12 cellular contexts compared by ENCODE assay signal in genomic region chrX:150036181-150036580, GRCh38.
A peak's percentile ranks its signal among the peaks of the same experiment; 100 is the strongest.
DNase-seq lines count a peak whose midpoint lies in the region; ATAC-seq and TF ChIP-seq lines count a peak whose summit lies in the region.
"Had no signal": no experiment of that assay in that cellular context is flagged by ENCODE, and none has a peak within 500 bp of the region (broad histone marks: within the 10 kb centered on the region; RNA-seq: fewer than 3 reads in every experiment).

No MANE protein-coding gene starts in this region.

- H3K27me3 Mint-ChIP-seq in activated CD4-positive, alpha-beta T cell treated with anti-CD3 and anti-CD28 coated beads, Interleukin-2, amount 10 ng/mL, durations not matched to agents 24 days and 14 days: peaks cover 18% of the 10 kb centered on the region
- H3K27me3 Mint-ChIP-seq: activated naive CD4-positive, alpha-beta T cell treated with anti-CD3 and anti-CD28 coated beads, Interleukin-2, amount 10 ng/mL, durations not matched to agents 7 days and 5 days had no signal

- peak; percentile 31 for DNase-seq in AG20443 (ENCODE audit: low spot score)
- DNase-seq in LNCaP clone FGC (ENCODE audit: low read depth): peak; percentile 39
- DNase-seq in body of pancreas: peak; percentile 14 to 24 (median 20)
- peak in 2 of 3 donors; percentile 33 to 54 for DNase-seq in right lobe of liver
- no peak for DNase-seq in activated CD4-positive, alpha-beta T cell treated with anti-CD3 and anti-CD28 coated beads, Interleukin-2, amount 10 ng/mL, durations not matched to agents 24 days and 14 days
- no peak for DNase-seq in substantia nigra (lab: John Stamatoyannopoulos, UW)
- no peak for DNase-seq in iPS-NIHi7 (ENCODE audit: extremely low spot score)
- DNase-seq: activated naive CD4-positive, alpha-beta T cell treated with anti-CD3 and anti-CD28 coated beads, Interleukin-2, amount 10 ng/mL, durations not matched to agents 7 days and 5 days; Caco-2; NCI-H1436 had no signal

- H3K36me3 Mint-ChIP-seq in activated CD4-positive, alpha-beta T cell treated with anti-CD3 and anti-CD28 coated beads, Interleukin-2, amount 10 ng/mL, durations not matched to agents 24 days and 14 days (ENCODE audit: low read depth): no peaks in the 10 kb centered on the region
- H3K36me3 Mint-ChIP-seq: activated naive CD4-positive, alpha-beta T cell treated with anti-CD3 and anti-CD28 coated beads, Interleukin-2, amount 10 ng/mL, durations not matched to agents 7 days and 5 days had no signal

- 5 to 14% methylated on average over 2 of the region's 2 CpGs for WGBS in body of pancreas, 2 donors
- 8% methylated on average over 2 of the region's 2 CpGs for WGBS in right lobe of liver (ENCODE audit: insufficient coverage, low coverage, low lambda C conversion rate, missing lambda C conversion rate)

- TF ChIP-seq POLR2A in body of pancreas (IDR thresholded peaks at IDR 0.05): no peak
- no peak for TF ChIP-seq POLR2A in right lobe of liver (IDR thresholded peaks at IDR 0.05)

- H3K36me3 ChIP-seq in body of pancreas (replicated peaks in 1 of 2; ENCODE audit: insufficient read depth in 1 of 2, low read depth in 2 of 2): no peaks in the 10 kb centered on the region
- no peaks in the 10 kb centered on the region for H3K36me3 ChIP-seq in right lobe of liver

- H3K4me1 Mint-ChIP-seq in activated CD4-positive, alpha-beta T cell treated with anti-CD3 and anti-CD28 coated beads, Interleukin-2, amount 10 ng/mL, durations not matched to agents 24 days and 14 days: no peaks in the 10 kb centered on the region
- H3K4me1 Mint-ChIP-seq: activated naive CD4-positive, alpha-beta T cell treated with anti-CD3 and anti-CD28 coated beads, Interleukin-2, amount 10 ng/mL, durations not matched to agents 7 days and 5 days had no signal

- ATAC-seq in body of pancreas: no peak
- ATAC-seq in right lobe of liver: peak; percentile 65 to 88 (median 84)
- no peak for ATAC-seq in GM19351 (IDR thresholded peaks at IDR 0.05; ENCODE audit: unreplicated experiment)
- ATAC-seq: activated CD4-positive, CD25-positive, alpha-beta regulatory T cell treated with anti-CD3 and anti-CD28 coated beads, Interleukin-2, amount 50 U/mL, for 24 hours had no signal

- H3K27ac ChIP-seq in body of pancreas: no peak overlapping the region
- H3K27ac ChIP-seq in right lobe of liver: peak overlapping the region in 1 of 3 donors; percentile 8
- H3K27ac ChIP-seq in substantia nigra (ENCODE audit: low read depth, low read length, poor library complexity, severe bottlenecking): no peak overlapping the region

- H3K4me3 ChIP-seq in LNCaP clone FGC (ENCODE audit: low read depth, low read length) (no peak overlapping the region), body of pancreas (no peak overlapping the region), right lobe of liver (no peak overlapping the region)

- H3K4me3 Mint-ChIP-seq in activated CD4-positive, alpha-beta T cell treated with anti-CD3 and anti-CD28 coated beads, Interleukin-2, amount 10 ng/mL, durations not matched to agents 24 days and 14 days: no peak overlapping the region
- H3K4me3 Mint-ChIP-seq: activated naive CD4-positive, alpha-beta T cell treated with anti-CD3 and anti-CD28 coated beads, Interleukin-2, amount 10 ng/mL, durations not matched to agents 7 days and 5 days had no signal

- H3K27me3 ChIP-seq in body of pancreas (no peaks in the 10 kb centered on the region), right lobe of liver (no peaks in the 10 kb centered on the region)

- intact Hi-C loops in body of pancreas (cut with DNase I): no loop called here
- intact Hi-C loops in right lobe of liver (cut with DNase I): no loop called here
- intact Hi-C loops in activated CD4-positive, alpha-beta T cell treated with anti-CD3 and anti-CD28 coated beads, Interleukin-2, amount 10 ng/mL, durations not matched to agents 24 days and 14 days (cut with micrococcal nuclease): no loop called here

- TF ChIP-seq CTCF in LNCaP clone FGC (IDR thresholded peaks at IDR 0.05; ENCODE audit: control insufficient read depth, extremely low read depth, insufficient read depth) (no peak), body of pancreas (IDR thresholded peaks at IDR 0.05) (no peak), right lobe of liver (IDR thresholded peaks at IDR 0.05) (no peak)

- H3K4me1 ChIP-seq in body of pancreas (peaks cover 11% of the 10 kb centered on the region), right lobe of liver (peaks cover 0 to 19% (median 4%) of the 10 kb centered on the region in 4 donors)
- H3K4me1 ChIP-seq: Caco-2 had no signal

- peaks cover 11% of the 10 kb centered on the region for H3K9me3 Mint-ChIP-seq in activated CD4-positive, alpha-beta T cell treated with anti-CD3 and anti-CD28 coated beads, Interleukin-2, amount 10 ng/mL, durations not matched to agents 24 days and 14 days

- H3K9me3 ChIP-seq in body of pancreas: no peaks in the 10 kb centered on the region
- no peaks in the 10 kb centered on the region for H3K9me3 ChIP-seq in right lobe of liver
- H3K9me3 ChIP-seq: Caco-2 had no signal

- H3K27ac Mint-ChIP-seq in activated CD4-positive, alpha-beta T cell treated with anti-CD3 and anti-CD28 coated beads, Interleukin-2, amount 10 ng/mL, durations not matched to agents 24 days and 14 days: no peak overlapping the region
- H3K27ac Mint-ChIP-seq: activated naive CD4-positive, alpha-beta T cell treated with anti-CD3 and anti-CD28 coated beads, Interleukin-2, amount 10 ng/mL, durations not matched to agents 7 days and 5 days had no signal

Comparison
In these comparisons a context has a peak if more than half of its experiments do, and no peak if none do; other contexts are left out.
1. DNase-seq: peak in AG20443 (single experiment), LNCaP clone FGC (single experiment), body of pancreas (4 of 4) and right lobe of liver (2 of 3); none in activated CD4-positive, alpha-beta T cell treated with anti-CD3 and anti-CD28 coated beads, Interleukin-2, amount 10 ng/mL, durations not matched to agents 24 days and 14 days (single experiment), substantia nigra (0 of 49) and iPS-NIHi7 (single experiment).
2. ATAC-seq: peak in right lobe of liver (4 of 4); none in body of pancreas (single experiment) and GM19351 (single experiment).